ENCODE assay signal across 1 cellular context in the genomic region with DNA sequence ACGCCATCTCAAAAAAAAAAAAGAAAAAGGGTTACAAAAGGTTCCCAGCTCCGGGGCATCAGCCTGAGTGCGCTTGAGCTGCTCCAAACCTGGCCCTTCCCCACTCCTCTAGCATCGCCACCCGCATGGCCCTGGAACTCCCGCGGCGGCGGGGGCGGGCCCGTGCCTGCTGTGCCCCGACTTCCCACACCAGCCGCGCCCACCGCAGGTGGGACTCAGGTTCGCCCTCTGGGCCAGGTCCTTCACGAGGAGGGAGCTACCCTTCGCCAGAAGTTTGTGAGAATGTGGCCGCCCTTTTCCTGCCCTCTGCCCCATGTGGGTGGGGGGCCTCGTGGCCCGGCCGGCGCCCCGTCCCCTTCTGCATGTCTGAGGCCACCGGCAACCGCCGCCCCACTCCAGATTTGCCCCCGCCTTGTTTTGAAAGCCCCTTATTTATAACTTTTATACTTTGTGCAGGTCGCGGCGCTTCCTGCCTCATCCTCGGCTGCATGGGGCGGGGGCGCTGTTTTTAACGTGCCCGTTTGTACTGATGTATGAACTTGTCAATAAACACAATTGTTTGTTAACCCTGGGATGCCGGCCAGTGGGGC.
TF ChIP-seq lines count a peak whose summit lies in the region.

No MANE protein-coding gene starts in this region.

TF ChIP-seq in neural cell, 6 proteins besides CTCF, POLR2A, EP300 and RAD21 (continued from another document):
- TF ChIP-seq REST (IDR thresholded peaks at IDR 0.05; ENCODE audit: borderline replicate concordance) (no peak), MXI1 (conservative IDR thresholded peaks at IDR 0.05; ENCODE audit: poor library complexity, severe bottlenecking) (no peak), SMC3 (conservative IDR thresholded peaks at IDR 0.05; ENCODE audit: poor library complexity) (no peak), EZH2 (IDR thresholded peaks at IDR 0.05; ENCODE audit: borderline replicate concordance, insufficient read depth, low read length, poor library complexity, severe bottlenecking) (no peak)
